In the genomic region with DNA sequence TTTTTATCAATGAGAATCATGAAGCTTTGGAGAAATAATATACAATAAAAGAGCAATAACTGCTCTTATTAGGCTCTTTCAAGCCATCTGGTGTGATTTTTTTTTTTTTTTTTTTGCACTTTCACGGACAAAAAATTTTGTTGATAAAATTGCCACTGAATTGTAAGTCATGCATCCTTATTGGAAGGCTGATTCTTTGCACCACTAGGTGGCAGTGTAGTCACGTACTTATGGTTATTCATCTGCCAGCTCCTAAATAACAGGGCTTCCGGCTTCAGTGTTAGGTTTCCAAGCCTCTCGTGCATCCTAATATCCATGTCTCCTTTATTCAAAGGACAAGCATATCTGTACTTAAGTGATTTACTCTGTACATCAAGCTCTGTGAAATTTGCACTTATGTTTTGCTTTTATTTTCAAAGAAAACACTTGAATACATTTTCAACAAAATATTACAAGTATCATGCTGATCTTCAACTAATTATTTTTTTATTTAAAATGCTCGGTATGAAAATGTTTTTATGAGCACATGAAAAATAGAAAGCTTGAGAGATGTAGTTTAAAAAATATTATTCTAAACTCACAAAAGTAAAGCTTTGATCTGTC, we compare ENCODE assay signal across 8 cellular contexts.
A peak's percentile ranks its signal among the peaks of the same experiment; 100 is the strongest.
DNase-seq lines count a peak whose midpoint lies in the region; ATAC-seq, FAIRE-seq and TF ChIP-seq lines count a peak whose summit lies in the region.

No MANE protein-coding gene starts in this region.

- H3K4me3 ChIP-seq in bronchial epithelial cell (ENCODE audit: low read depth, low read length) (no peak overlapping the region), kidney epithelial cell (ENCODE audit: low read depth, low read length) (no peak overlapping the region)

- ATAC-seq in GM18511 (IDR thresholded peaks at IDR 0.05; ENCODE audit: unreplicated experiment), result peak; percentile 86
- peak; percentile 80 for ATAC-seq in HG02943 (IDR thresholded peaks at IDR 0.05; ENCODE audit: low read depth, unreplicated experiment)

- no peaks in the 10 kb centered on the region for H3K36me3 ChIP-seq in bronchial epithelial cell (ENCODE audit: control insufficient read depth, insufficient read depth, low read length)
- no peaks in the 10 kb centered on the region for H3K36me3 ChIP-seq in kidney epithelial cell (ENCODE audit: control insufficient read depth, insufficient read depth, low read length)

- TF ChIP-seq CTCF in bronchial epithelial cell (IDR thresholded peaks at IDR 0.05; ENCODE audit: insufficient read depth, low read length, severe bottlenecking) (peak; percentile 65), kidney epithelial cell (IDR thresholded peaks at IDR 0.05; ENCODE audit: insufficient read depth, low read length, poor library complexity, severe bottlenecking) (peak; percentile 64)

- H3K27me3 ChIP-seq in bronchial epithelial cell (ENCODE audit: control insufficient read depth, insufficient read depth, low read length) (no peaks in the 10 kb centered on the region), kidney epithelial cell (ENCODE audit: control insufficient read depth, insufficient read depth, low read length) (no peaks in the 10 kb centered on the region)

- no peak for FAIRE-seq in bronchial epithelial cell (lab: Jason Lieb, UNC)

- DNase-seq in AML-193 (lab: John Stamatoyannopoulos, UW) (peak; percentile 54 to 60), NCI-H1436 treated with DMSO at 0.1 percent for 48 hours (lab: John Stamatoyannopoulos, UW) (peak; percentile 14), SW480 (ENCODE audit: low spot score) (peak; percentile 69), bronchial epithelial cell (ENCODE audit: low read depth) (peak; percentile 75), kidney epithelial cell (ENCODE audit: low read depth) (peak; percentile 56)
- peak; percentile 23 for DNase-seq in stimulated activated CD4-positive, alpha-beta T cell treated with anti-CD3 and anti-CD28 coated beads, Interleukin-4, amount 100 ng/mL, for 1 hour

Comparison
In these comparisons a context has a peak if more than half of its experiments do, and no peak if none do; other contexts are left out.
1. DNase-seq: peak in every context shown above with its lines; median percentile 75 in bronchial epithelial cell; 69 in SW480; 57 in AML-193; 56 in kidney epithelial cell; 23 in stimulated activated CD4-positive, alpha-beta T cell treated with anti-CD3 and anti-CD28 coated beads, Interleukin-4, amount 100 ng/mL, for 1 hour; 14 in NCI-H1436 treated with DMSO at 0.1 percent for 48 hours.